3 cellular contexts compared by ENCODE assay signal in genomic region chr12:110883251-110883650, GRCh38. TPM values are rescaled to one million over a fixed set of nuclear protein-coding genes. Genes with fewer than 3 reads are reported as not detected.
"Had no signal": no experiment of that assay in that cellular context is flagged by ENCODE, and none has a peak within 500 bp of the region (broad histone marks: within the 10 kb centered on the region; RNA-seq: fewer than 3 reads in every experiment).

No MANE protein-coding gene starts in this region.

- H3K4me3 ChIP-seq: GM12878 had no signal

- ATAC-seq: GM12878 had no signal

- DNase-seq: GDM1, GF-D8 had no signal

RNA-seq across cellular contexts. Expression of gene CCDC63, which starts 36.5 kb away (rescaled TPM):
- polyA plus RNA-seq: GM12878 had no signal
